17 cellular contexts compared by ENCODE assay signal in genomic region chr3:48711727-48712126, GRCh38. TPM values are rescaled to one million over a fixed set of nuclear protein-coding genes. Genes with fewer than 3 reads are reported as not detected.
DNase-seq lines count a peak whose midpoint lies in the region; ATAC-seq and TF ChIP-seq lines count a peak whose summit lies in the region.
"Had no signal": no experiment of that assay in that cellular context is flagged by ENCODE, and none has a peak within 500 bp of the region (broad histone marks: within the 10 kb centered on the region; RNA-seq: fewer than 3 reads in every experiment).

No MANE protein-coding gene starts in this region.

- H3K36me3 Mint-ChIP-seq in activated T-cell treated with anti-CD3 and anti-CD28 coated beads, Interleukin-2, amount 50 U/mL, for 72 hours (ENCODE audit: insufficient read depth in 2 of 2) = peaks cover 2 to 25% of the 10 kb centered on the region in 2 donors
- H3K36me3 Mint-ChIP-seq in progenitor cell of endocrine pancreas (ENCODE audit: insufficient read depth) = peaks cover 26% of the 10 kb centered on the region

- no peak for DNase-seq in activated T-cell treated with anti-CD3 and anti-CD28 coated beads, Interleukin-2, amount 50 U/mL, for 72 hours
- no peak for DNase-seq in activated T-cell treated with anti-CD3 and anti-CD28 coated beads, Interleukin-2, amount 50 U/mL, for 1 hour
- no peak for DNase-seq in RWPE1 (ENCODE audit: low spot score)
- DNase-seq in epithelial cell of prostate (ENCODE audit: low read depth, low spot score) = no peak
- no peak for DNase-seq in progenitor cell of endocrine pancreas (ENCODE audit: low spot score, unreplicated experiment)
- DNase-seq in NOMO-1 treated with DMSO at 0.1 percent for 48 hours (lab: John Stamatoyannopoulos, UW; ENCODE audit: unreplicated experiment) = no peak
- DNase-seq: amygdala; Calu3; dorsolateral prefrontal cortex; left ventricle myocardium inferior; NCI-H1105 treated with DMSO at 0.1 percent for 48 hours; NCI-H226; SK-N-SH; stimulated activated naive CD4-positive, alpha-beta T cell treated with Interleukin-2 at 50 U/mL for 16 hours; uterus had no signal

- no peak overlapping the region for H3K4me3 Mint-ChIP-seq in activated T-cell treated with anti-CD3 and anti-CD28 coated beads, Interleukin-2, amount 50 U/mL, for 72 hours
- H3K4me3 Mint-ChIP-seq in progenitor cell of endocrine pancreas (ENCODE audit: low read depth) = no peak overlapping the region

- H3K9me3 Mint-ChIP-seq in activated T-cell treated with anti-CD3 and anti-CD28 coated beads, Interleukin-2, amount 50 U/mL, for 72 hours = no peaks in the 10 kb centered on the region
- H3K9me3 Mint-ChIP-seq in progenitor cell of endocrine pancreas (ENCODE audit: low read depth) = no peaks in the 10 kb centered on the region

- ATAC-seq in activated T-cell treated with anti-CD3 and anti-CD28 coated beads, Interleukin-2, amount 50 U/mL, for 72 hours (replicated peaks in 1 of 2) = no peak
- ATAC-seq in HG02759 (IDR thresholded peaks at IDR 0.05; ENCODE audit: unreplicated experiment) = no peak
- ATAC-seq in GM18505 (IDR thresholded peaks at IDR 0.05; ENCODE audit: unreplicated experiment) = no peak

- CTCF ChIA-PET in RWPE1 (lab: Yijun Ruan, JAX) = no interaction called here

- peaks cover 55% of the 10 kb centered on the region for H3K4me1 Mint-ChIP-seq in activated T-cell treated with anti-CD3 and anti-CD28 coated beads, Interleukin-2, amount 50 U/mL, for 72 hours (ENCODE audit: low read depth)
- peaks cover 42% of the 10 kb centered on the region for H3K4me1 Mint-ChIP-seq in progenitor cell of endocrine pancreas (ENCODE audit: low read depth)

- TF ChIP-seq CTCF in RWPE1 (conservative IDR thresholded peaks at IDR 0.05; ENCODE audit: low read depth) = no peak
- no peak for TF ChIP-seq CTCF in progenitor cell of endocrine pancreas (IDR thresholded peaks at IDR 0.05; ENCODE audit: unreplicated experiment)

- H3K27ac ChIP-seq in RWPE1 (peak overlapping the region; percentile 78), epithelial cell of prostate (peak overlapping the region; percentile 98)
- H3K27ac ChIP-seq: left ventricle myocardium inferior had no signal

- no peak for TF ChIP-seq POLR2A in GM18505 (IDR thresholded peaks at IDR 0.05; ENCODE audit: borderline replicate concordance, extremely low read depth, insufficient read depth, insufficient read length)

- no peaks in the 10 kb centered on the region for H3K27me3 Mint-ChIP-seq in activated T-cell treated with anti-CD3 and anti-CD28 coated beads, Interleukin-2, amount 50 U/mL, for 72 hours (ENCODE audit: low read depth)
- H3K27me3 Mint-ChIP-seq in progenitor cell of endocrine pancreas = no peaks in the 10 kb centered on the region

- H3K27ac Mint-ChIP-seq in activated T-cell treated with anti-CD3 and anti-CD28 coated beads, Interleukin-2, amount 50 U/mL, for 72 hours = peak overlapping the region; percentile 6
- peak overlapping the region; percentile 95 for H3K27ac Mint-ChIP-seq in progenitor cell of endocrine pancreas

- POLR2A ChIA-PET in RWPE1 (lab: Yijun Ruan, JAX; ENCODE audit: low non-redundant PET) = no interaction called here

RNA-seq across cellular contexts. Expression of gene IP6K2, which starts 5.3 kb away (rescaled TPM):
- total RNA-seq in activated T-cell treated with anti-CD3 and anti-CD28 coated beads, Interleukin-2, amount 50 U/mL, for 72 hours = 10 to 100 TPM; 62.4 to 75.4 TPM
- 207 and 212 TPM in 2 replicates for total RNA-seq in progenitor cell of endocrine pancreas

RNA-seq across cellular contexts. Expression of gene NCKIPSD, which starts 26.0 kb away (rescaled TPM):
- 10 to 100 TPM; 27.7 to 27.8 TPM for total RNA-seq in activated T-cell treated with anti-CD3 and anti-CD28 coated beads, Interleukin-2, amount 50 U/mL, for 72 hours
- 29.8 and 32.0 TPM in 2 replicates for total RNA-seq in progenitor cell of endocrine pancreas

RNA-seq across cellular contexts. Expression of gene CELSR3, which starts 49.0 kb away (rescaled TPM):
- 10 to 100 TPM; 14.2 to 17.4 TPM for total RNA-seq in activated T-cell treated with anti-CD3 and anti-CD28 coated beads, Interleukin-2, amount 50 U/mL, for 72 hours
- 14.9 and 15.2 TPM in 2 replicates for total RNA-seq in progenitor cell of endocrine pancreas
